In genomic region chr9:81826541-81826906, GRCh38 we compare ENCODE assay signal across 11 cellular contexts.
DNase-seq lines count a peak whose midpoint lies in the region; ATAC-seq and TF ChIP-seq lines count a peak whose summit lies in the region.
"Had no signal": no experiment of that assay in that cellular context is flagged by ENCODE, and none has a peak within 500 bp of the region (broad histone marks: within the 10 kb centered on the region; RNA-seq: fewer than 3 reads in every experiment).

No MANE protein-coding gene starts in this region.

- no peak for ATAC-seq in GM21619 (IDR thresholded peaks at IDR 0.05; ENCODE audit: unreplicated experiment)

- H3K27ac ChIP-seq in angular gyrus (ENCODE audit: low read depth, low read length) (peak overlapping the region; percentile 77), left ventricle myocardium inferior (replicated peaks) (no peak overlapping the region), sigmoid colon (peak overlapping the region; percentile 16 to 55 (median 40)), ascending aorta (no peak overlapping the region)
- H3K27ac ChIP-seq: ovary had no signal

- no peak for TF ChIP-seq POLR2A in sigmoid colon (IDR thresholded peaks at IDR 0.05)

- WGBS in sigmoid colon, 2 donors: 87 to 88% methylated on average over 14 of the region's 14 CpGs

- TF ChIP-seq CTCF in left ventricle myocardium inferior (IDR thresholded peaks at IDR 0.05; ENCODE audit: borderline replicate concordance) (peak; percentile 24), sigmoid colon (IDR thresholded peaks at IDR 0.05) (no peak), ascending aorta (IDR thresholded peaks at IDR 0.05) (no peak)

- DNase-seq in NCI-H1105 (lab: John Stamatoyannopoulos, UW): peak; percentile 67
- peak; percentile 78 for DNase-seq in left ventricle myocardium inferior
- peak; percentile 76 for DNase-seq in sigmoid colon
- no peak for DNase-seq in AG20443 (ENCODE audit: low spot score)
- DNase-seq in ascending aorta (ENCODE audit: low spot score in 2 of 2): no peak
- DNase-seq in dermis blood vessel endothelial cell: no peak
- DNase-seq: activated gamma-delta T cell; effector memory CD4-positive, alpha-beta T cell; ovary had no signal

- no peaks in the 10 kb centered on the region for H3K9me3 ChIP-seq in left ventricle myocardium inferior (replicated peaks)
- no peaks in the 10 kb centered on the region for H3K9me3 ChIP-seq in sigmoid colon
- H3K9me3 ChIP-seq in ascending aorta: no peaks in the 10 kb centered on the region
- H3K9me3 ChIP-seq: ovary had no signal

- intact Hi-C loops in left ventricle myocardium inferior (cut with micrococcal nuclease): no loop called here
- intact Hi-C loops in sigmoid colon (cut with DNase I): loop anchor here (10.0 kb wide), 1 partner anchor 212 kb away; no protein-coding TSS in a partner anchor
- intact Hi-C loops in ascending aorta (cut with DNase I): no loop called here

- no peaks in the 10 kb centered on the region for H3K36me3 ChIP-seq in left ventricle myocardium inferior
- no peaks in the 10 kb centered on the region for H3K36me3 ChIP-seq in sigmoid colon
- H3K36me3 ChIP-seq in ascending aorta: no peaks in the 10 kb centered on the region
- H3K36me3 ChIP-seq: ovary had no signal

- H3K4me1 ChIP-seq in left ventricle myocardium inferior (peaks cover 18% of the 10 kb centered on the region), sigmoid colon (peaks cover 0 to 46% (median 30%) of the 10 kb centered on the region in 4 donors), ascending aorta (no peaks in the 10 kb centered on the region)

- H3K4me3 ChIP-seq in left ventricle myocardium inferior: no peak overlapping the region
- no peak overlapping the region for H3K4me3 ChIP-seq in sigmoid colon
- H3K4me3 ChIP-seq in ascending aorta: no peak overlapping the region
- H3K4me3 ChIP-seq: ovary had no signal

- H3K27me3 ChIP-seq in left ventricle myocardium inferior (ENCODE audit: low read depth) (peaks cover 71% of the 10 kb centered on the region), sigmoid colon (no peaks in the 10 kb centered on the region), ascending aorta (no peaks in the 10 kb centered on the region)
- H3K27me3 ChIP-seq: ovary had no signal

- no peak for TF ChIP-seq EP300 in sigmoid colon (IDR thresholded peaks at IDR 0.05)

Comparison
In these comparisons a context has a peak if more than half of its experiments do, and no peak if none do; other contexts are left out.
1. DNase-seq: peak in NCI-H1105 (single experiment), left ventricle myocardium inferior (single experiment) and sigmoid colon (single experiment); none in AG20443 (single experiment), ascending aorta (0 of 2) and dermis blood vessel endothelial cell (single experiment).
2. H3K27ac ChIP-seq: peak in angular gyrus (single experiment) and sigmoid colon (4 of 4); none in left ventricle myocardium inferior (single experiment) and ascending aorta (0 of 2).